ENCODE assay signal across 2 cellular contexts in the genomic region with DNA sequence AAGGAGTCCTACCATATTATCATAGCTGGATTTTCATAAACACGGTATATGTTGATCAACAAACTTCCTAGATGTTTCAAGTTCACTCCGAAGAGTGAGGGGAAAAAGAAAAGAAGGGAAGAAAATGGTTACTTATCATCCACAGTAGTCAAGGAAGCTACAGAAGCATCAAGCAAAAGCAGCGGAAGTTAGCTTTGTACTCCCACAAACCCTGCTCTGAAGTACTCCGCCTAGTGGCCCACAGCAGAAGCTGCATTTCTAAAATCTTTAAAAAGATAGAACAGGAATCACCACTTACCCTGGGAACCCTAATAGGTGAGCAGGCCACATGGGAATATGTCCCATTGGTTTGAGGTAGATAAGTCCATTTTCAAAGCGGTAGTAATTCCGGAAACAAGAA.
TF ChIP-seq lines count a peak whose summit lies in the region.

No MANE protein-coding gene starts in this region.

TF ChIP-seq in GM23338, 12 proteins besides CTCF, POLR2A, EP300 and RAD21 (continued from another document):
- TF ChIP-seq, protein P1, sequence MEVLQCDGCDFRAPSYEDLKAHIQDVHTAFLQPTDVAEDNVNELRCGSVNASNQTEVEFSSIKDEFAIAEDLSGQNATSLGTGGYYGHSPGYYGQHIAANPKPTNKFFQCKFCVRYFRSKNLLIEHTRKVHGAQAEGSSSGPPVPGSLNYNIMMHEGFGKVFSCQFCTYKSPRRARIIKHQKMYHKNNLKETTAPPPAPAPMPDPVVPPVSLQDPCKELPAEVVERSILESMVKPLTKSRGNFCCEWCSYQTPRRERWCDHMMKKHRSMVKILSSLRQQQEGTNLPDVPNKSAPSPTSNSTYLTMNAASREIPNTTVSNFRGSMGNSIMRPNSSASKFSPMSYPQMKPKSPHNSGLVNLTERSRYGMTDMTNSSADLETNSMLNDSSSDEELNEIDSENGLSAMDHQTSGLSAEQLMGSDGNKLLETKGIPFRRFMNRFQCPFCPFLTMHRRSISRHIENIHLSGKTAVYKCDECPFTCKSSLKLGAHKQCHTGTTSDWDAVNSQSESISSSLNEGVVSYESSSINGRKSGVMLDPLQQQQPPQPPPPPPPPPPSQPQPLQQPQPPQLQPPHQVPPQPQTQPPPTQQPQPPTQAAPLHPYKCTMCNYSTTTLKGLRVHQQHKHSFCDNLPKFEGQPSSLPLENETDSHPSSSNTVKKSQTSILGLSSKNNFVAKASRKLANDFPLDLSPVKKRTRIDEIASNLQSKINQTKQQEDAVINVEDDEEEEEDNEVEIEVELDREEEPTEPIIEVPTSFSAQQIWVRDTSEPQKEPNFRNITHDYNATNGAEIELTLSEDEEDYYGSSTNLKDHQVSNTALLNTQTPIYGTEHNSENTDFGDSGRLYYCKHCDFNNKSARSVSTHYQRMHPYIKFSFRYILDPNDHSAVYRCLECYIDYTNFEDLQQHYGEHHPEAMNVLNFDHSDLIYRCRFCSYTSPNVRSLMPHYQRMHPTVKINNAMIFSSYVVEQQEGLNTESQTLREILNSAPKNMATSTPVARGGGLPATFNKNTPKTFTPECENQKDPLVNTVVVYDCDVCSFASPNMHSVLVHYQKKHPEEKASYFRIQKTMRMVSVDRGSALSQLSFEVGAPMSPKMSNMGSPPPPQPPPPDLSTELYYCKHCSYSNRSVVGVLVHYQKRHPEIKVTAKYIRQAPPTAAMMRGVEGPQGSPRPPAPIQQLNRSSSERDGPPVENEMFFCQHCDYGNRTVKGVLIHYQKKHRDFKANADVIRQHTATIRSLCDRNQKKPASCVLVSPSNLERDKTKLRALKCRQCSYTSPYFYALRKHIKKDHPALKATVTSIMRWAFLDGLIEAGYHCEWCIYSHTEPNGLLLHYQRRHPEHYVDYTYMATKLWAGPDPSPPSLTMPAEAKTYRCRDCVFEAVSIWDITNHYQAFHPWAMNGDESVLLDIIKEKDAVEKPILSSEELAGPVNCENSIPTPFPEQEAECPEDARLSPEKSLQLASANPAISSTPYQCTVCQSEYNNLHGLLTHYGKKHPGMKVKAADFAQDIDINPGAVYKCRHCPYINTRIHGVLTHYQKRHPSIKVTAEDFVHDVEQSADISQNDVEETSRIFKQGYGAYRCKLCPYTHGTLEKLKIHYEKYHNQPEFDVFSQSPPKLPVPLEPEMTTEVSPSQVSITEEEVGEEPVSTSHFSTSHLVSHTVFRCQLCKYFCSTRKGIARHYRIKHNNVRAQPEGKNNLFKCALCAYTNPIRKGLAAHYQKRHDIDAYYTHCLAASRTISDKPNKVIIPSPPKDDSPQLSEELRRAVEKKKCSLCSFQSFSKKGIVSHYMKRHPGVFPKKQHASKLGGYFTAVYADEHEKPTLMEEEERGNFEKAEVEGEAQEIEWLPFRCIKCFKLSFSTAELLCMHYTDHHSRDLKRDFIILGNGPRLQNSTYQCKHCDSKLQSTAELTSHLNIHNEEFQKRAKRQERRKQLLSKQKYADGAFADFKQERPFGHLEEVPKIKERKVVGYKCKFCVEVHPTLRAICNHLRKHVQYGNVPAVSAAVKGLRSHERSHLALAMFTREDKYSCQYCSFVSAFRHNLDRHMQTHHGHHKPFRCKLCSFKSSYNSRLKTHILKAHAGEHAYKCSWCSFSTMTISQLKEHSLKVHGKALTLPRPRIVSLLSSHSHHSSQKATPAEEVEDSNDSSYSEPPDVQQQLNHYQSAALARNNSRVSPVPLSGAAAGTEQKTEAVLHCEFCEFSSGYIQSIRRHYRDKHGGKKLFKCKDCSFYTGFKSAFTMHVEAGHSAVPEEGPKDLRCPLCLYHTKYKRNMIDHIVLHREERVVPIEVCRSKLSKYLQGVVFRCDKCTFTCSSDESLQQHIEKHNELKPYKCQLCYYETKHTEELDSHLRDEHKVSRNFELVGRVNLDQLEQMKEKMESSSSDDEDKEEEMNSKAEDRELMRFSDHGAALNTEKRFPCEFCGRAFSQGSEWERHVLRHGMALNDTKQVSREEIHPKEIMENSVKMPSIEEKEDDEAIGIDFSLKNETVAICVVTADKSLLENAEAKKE (CRISPR knock-in tag; IDR thresholded peaks at IDR 0.05), result no peak
- TF ChIP-seq POLR2AphosphoS5 (IDR thresholded peaks at IDR 0.05; ENCODE audit: low read depth), result no peak
- TF ChIP-seq NANOG (IDR thresholded peaks at IDR 0.05; ENCODE audit: borderline replicate concordance), result no peak
- TF ChIP-seq EZH2 (IDR thresholded peaks at IDR 0.05; ENCODE audit: low read depth, unreplicated experiment), result no peak
- no peak for TF ChIP-seq EZH2phosphoT487 (IDR thresholded peaks at IDR 0.05; ENCODE audit: unreplicated experiment)
- TF ChIP-seq JUNB (IDR thresholded peaks at IDR 0.05; ENCODE audit: unreplicated experiment), result no peak
- no peak for TF ChIP-seq ZNF114 (CRISPR knock-in tag; IDR thresholded peaks at IDR 0.05)
- no peak for TF ChIP-seq CREB1 (CRISPR knock-in tag; IDR thresholded peaks at IDR 0.05; ENCODE audit: low read depth)
- TF ChIP-seq, protein P2, sequence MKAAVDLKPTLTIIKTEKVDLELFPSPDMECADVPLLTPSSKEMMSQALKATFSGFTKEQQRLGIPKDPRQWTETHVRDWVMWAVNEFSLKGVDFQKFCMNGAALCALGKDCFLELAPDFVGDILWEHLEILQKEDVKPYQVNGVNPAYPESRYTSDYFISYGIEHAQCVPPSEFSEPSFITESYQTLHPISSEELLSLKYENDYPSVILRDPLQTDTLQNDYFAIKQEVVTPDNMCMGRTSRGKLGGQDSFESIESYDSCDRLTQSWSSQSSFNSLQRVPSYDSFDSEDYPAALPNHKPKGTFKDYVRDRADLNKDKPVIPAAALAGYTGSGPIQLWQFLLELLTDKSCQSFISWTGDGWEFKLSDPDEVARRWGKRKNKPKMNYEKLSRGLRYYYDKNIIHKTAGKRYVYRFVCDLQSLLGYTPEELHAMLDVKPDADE (IDR thresholded peaks at IDR 0.05), result no peak
- no peak for TF ChIP-seq STAT1 (IDR thresholded peaks at IDR 0.05; ENCODE audit: unreplicated experiment)

TF ChIP-seq in WTC11, 78 proteins besides CTCF, POLR2A, EP300 and RAD21 (continued from another document):
- TF ChIP-seq, protein P3, sequence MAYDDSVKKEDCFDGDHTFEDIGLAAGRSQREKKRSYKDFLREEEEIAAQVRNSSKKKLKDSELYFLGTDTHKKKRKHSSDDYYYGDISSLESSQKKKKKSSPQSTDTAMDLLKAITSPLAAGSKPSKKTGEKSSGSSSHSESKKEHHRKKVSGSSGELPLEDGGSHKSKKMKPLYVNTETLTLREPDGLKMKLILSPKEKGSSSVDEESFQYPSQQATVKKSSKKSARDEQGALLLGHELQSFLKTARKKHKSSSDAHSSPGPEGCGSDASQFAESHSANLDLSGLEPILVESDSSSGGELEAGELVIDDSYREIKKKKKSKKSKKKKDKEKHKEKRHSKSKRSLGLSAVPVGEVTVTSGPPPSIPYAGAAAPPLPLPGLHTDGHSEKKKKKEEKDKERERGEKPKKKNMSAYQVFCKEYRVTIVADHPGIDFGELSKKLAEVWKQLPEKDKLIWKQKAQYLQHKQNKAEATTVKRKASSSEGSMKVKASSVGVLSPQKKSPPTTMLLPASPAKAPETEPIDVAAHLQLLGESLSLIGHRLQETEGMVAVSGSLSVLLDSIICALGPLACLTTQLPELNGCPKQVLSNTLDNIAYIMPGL (CRISPR knock-in tag; IDR thresholded peaks at IDR 0.05), result no peak
- TF ChIP-seq FOXP1 (CRISPR knock-in tag; IDR thresholded peaks at IDR 0.05; ENCODE audit: borderline replicate concordance) (no peak), EMX1 (CRISPR knock-in tag; IDR thresholded peaks at IDR 0.05) (no peak)
- TF ChIP-seq, protein P4, sequence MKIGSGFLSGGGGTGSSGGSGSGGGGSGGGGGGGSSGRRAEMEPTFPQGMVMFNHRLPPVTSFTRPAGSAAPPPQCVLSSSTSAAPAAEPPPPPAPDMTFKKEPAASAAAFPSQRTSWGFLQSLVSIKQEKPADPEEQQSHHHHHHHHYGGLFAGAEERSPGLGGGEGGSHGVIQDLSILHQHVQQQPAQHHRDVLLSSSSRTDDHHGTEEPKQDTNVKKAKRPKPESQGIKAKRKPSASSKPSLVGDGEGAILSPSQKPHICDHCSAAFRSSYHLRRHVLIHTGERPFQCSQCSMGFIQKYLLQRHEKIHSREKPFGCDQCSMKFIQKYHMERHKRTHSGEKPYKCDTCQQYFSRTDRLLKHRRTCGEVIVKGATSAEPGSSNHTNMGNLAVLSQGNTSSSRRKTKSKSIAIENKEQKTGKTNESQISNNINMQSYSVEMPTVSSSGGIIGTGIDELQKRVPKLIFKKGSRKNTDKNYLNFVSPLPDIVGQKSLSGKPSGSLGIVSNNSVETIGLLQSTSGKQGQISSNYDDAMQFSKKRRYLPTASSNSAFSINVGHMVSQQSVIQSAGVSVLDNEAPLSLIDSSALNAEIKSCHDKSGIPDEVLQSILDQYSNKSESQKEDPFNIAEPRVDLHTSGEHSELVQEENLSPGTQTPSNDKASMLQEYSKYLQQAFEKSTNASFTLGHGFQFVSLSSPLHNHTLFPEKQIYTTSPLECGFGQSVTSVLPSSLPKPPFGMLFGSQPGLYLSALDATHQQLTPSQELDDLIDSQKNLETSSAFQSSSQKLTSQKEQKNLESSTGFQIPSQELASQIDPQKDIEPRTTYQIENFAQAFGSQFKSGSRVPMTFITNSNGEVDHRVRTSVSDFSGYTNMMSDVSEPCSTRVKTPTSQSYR (CRISPR knock-in tag; IDR thresholded peaks at IDR 0.05), result no peak
- TF ChIP-seq, protein P5, sequence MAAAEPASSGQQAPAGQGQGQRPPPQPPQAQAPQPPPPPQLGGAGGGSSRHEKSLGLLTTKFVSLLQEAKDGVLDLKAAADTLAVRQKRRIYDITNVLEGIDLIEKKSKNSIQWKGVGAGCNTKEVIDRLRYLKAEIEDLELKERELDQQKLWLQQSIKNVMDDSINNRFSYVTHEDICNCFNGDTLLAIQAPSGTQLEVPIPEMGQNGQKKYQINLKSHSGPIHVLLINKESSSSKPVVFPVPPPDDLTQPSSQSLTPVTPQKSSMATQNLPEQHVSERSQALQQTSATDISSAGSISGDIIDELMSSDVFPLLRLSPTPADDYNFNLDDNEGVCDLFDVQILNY (CRISPR knock-in tag; IDR thresholded peaks at IDR 0.05), result no peak
